ENCODE assay signal across 12 cellular contexts in the genomic region with DNA sequence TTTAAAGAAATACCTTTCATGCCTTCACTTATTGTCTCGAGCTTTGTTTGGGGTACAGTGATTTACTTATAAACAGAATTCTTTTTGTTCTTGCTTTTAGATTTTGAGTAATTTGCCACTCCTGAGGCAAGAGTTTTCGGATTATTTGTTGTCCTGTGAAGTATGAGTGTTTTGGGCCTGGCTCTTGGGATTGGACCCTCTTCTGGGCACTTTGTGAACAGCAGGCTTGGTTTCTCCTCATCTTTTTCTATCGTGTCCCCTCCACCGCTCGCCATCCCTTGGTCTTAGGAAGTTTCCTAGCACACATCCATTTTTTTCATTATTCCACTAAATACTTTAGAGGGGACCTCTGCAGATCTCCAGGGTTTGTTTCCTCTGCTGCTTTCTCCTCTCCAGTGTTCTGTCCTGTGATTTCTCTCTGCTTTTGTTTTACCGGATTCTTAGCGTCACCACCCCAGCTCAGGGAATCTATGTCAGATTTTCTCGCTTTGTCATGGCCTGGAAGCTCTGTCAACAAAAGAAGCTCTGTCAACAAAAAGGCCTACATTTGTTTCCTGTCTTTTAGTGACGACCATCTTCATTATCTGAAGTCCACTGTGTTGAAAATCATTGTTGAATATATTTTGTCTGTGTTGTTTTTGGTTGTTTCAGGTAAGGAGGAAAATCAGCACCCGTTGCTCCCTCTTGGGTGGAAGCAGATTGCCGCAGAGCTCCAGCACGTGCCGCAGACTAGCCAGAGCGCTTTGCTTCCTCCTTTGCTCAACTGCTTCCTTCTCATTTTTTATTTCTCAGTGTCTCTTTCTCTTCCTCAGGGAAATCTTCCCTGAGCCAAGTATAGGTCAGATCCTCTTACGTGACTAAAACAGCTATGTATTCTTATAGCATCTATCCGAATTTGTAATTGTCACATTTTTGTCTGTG. TPM values are rescaled to one million over a fixed set of nuclear protein-coding genes. Genes with fewer than 3 reads are reported as not detected.
DNase-seq lines count a peak whose midpoint lies in the region; TF ChIP-seq lines count a peak whose summit lies in the region.
"Had no signal": no experiment of that assay in that cellular context is flagged by ENCODE, and none has a peak within 500 bp of the region (broad histone marks: within the 10 kb centered on the region; RNA-seq: fewer than 3 reads in every experiment).

No MANE protein-coding gene starts in this region.

- no peaks in the 10 kb centered on the region for H3K4me1 Mint-ChIP-seq in activated T-helper 1 cell treated with anti-CD3 and anti-CD28 coated beads, Interleukin-12 subunit alpha, Interleukin-12 subunit beta, Interleukin-2, Interleukin-4 antibody, amounts not matched to agents 30 ng/mL and 10 ng/mL and 1 ng/mL, durations not matched to agents 14 hours and 24 hours and 36 hours (ENCODE audit: low read depth)
- H3K4me1 Mint-ChIP-seq in immature natural killer cell (no peaks in the 10 kb centered on the region), Calu3 (ENCODE audit: low read depth, unreplicated experiment) (no peaks in the 10 kb centered on the region)

- DNase-seq in Daoy (ENCODE audit: low read depth) = peak; percentile 4
- peak; percentile 17 to 31 for DNase-seq in Kasumi-1 (lab: John Stamatoyannopoulos, UW)
- DNase-seq in brain microvascular endothelial cell = peak; percentile 7
- peak; percentile 21 for DNase-seq in medulla oblongata (ENCODE audit: extremely low spot score)
- DNase-seq in activated T-helper 1 cell treated with anti-CD3 and anti-CD28 coated beads, Interleukin-12 subunit alpha, Interleukin-12 subunit beta, Interleukin-2, Interleukin-4 antibody, amounts not matched to agents 30 ng/mL and 10 ng/mL and 1 ng/mL, durations not matched to agents 14 hours and 24 hours and 36 hours (ENCODE audit: low spot score) = no peak
- DNase-seq in immature natural killer cell = no peak
- no peak for DNase-seq in Calu3
- no peak for DNase-seq in HCEC 1CT
- DNase-seq: activated CD4-positive, CD25-positive, alpha-beta regulatory T cell; NCI-H1092 treated with DMSO at 0.1 percent for 48 hours had no signal

- TF ChIP-seq CTCF in brain microvascular endothelial cell (IDR thresholded peaks at IDR 0.05; ENCODE audit: low read depth, low read length, missing control alignments) (peak; percentile 63), Calu3 (IDR thresholded peaks at IDR 0.05; ENCODE audit: unreplicated experiment) (no peak)

- no peaks in the 10 kb centered on the region for H3K36me3 ChIP-seq in brain microvascular endothelial cell (replicated peaks)

- CTCF ChIA-PET in Calu3 (lab: Charles Lee) = no interaction called here

- H3K27ac Mint-ChIP-seq in activated T-helper 1 cell treated with anti-CD3 and anti-CD28 coated beads, Interleukin-12 subunit alpha, Interleukin-12 subunit beta, Interleukin-2, Interleukin-4 antibody, amounts not matched to agents 30 ng/mL and 10 ng/mL and 1 ng/mL, durations not matched to agents 14 hours and 24 hours and 36 hours = no peak overlapping the region
- H3K27ac Mint-ChIP-seq in immature natural killer cell = no peak overlapping the region
- no peak overlapping the region for H3K27ac Mint-ChIP-seq in Calu3 (ENCODE audit: unreplicated experiment)
- H3K27ac Mint-ChIP-seq: activated naive CD8-positive, alpha-beta T cell had no signal

- peaks cover 41% of the 10 kb centered on the region for H3K27me3 Mint-ChIP-seq in activated T-helper 1 cell treated with anti-CD3 and anti-CD28 coated beads, Interleukin-12 subunit alpha, Interleukin-12 subunit beta, Interleukin-2, Interleukin-4 antibody, amounts not matched to agents 30 ng/mL and 10 ng/mL and 1 ng/mL, durations not matched to agents 14 hours and 24 hours and 36 hours (ENCODE audit: insufficient read depth)
- H3K27me3 Mint-ChIP-seq in immature natural killer cell (ENCODE audit: low read depth in 3 of 3) (peaks cover 3 to 7% (median 5%) of the 10 kb centered on the region in 3 donors), Calu3 (ENCODE audit: unreplicated experiment) (peaks cover 89% of the 10 kb centered on the region)

- no peak overlapping the region for H3K4me3 Mint-ChIP-seq in activated T-helper 1 cell treated with anti-CD3 and anti-CD28 coated beads, Interleukin-12 subunit alpha, Interleukin-12 subunit beta, Interleukin-2, Interleukin-4 antibody, amounts not matched to agents 30 ng/mL and 10 ng/mL and 1 ng/mL, durations not matched to agents 14 hours and 24 hours and 36 hours
- H3K4me3 Mint-ChIP-seq in immature natural killer cell (no peak overlapping the region), Calu3 (ENCODE audit: low read depth, unreplicated experiment) (no peak overlapping the region)
- H3K4me3 Mint-ChIP-seq: activated naive CD8-positive, alpha-beta T cell had no signal

- no peaks in the 10 kb centered on the region for H3K36me3 Mint-ChIP-seq in activated T-helper 1 cell treated with anti-CD3 and anti-CD28 coated beads, Interleukin-12 subunit alpha, Interleukin-12 subunit beta, Interleukin-2, Interleukin-4 antibody, amounts not matched to agents 30 ng/mL and 10 ng/mL and 1 ng/mL, durations not matched to agents 14 hours and 24 hours and 36 hours (ENCODE audit: low read depth)
- H3K36me3 Mint-ChIP-seq in immature natural killer cell (no peaks in the 10 kb centered on the region), Calu3 (ENCODE audit: insufficient read depth, unreplicated experiment) (no peaks in the 10 kb centered on the region)
- H3K36me3 Mint-ChIP-seq: activated naive CD8-positive, alpha-beta T cell had no signal

- H3K27ac ChIP-seq in brain microvascular endothelial cell = no peak overlapping the region

- no peaks in the 10 kb centered on the region for H3K9me3 Mint-ChIP-seq in activated T-helper 1 cell treated with anti-CD3 and anti-CD28 coated beads, Interleukin-12 subunit alpha, Interleukin-12 subunit beta, Interleukin-2, Interleukin-4 antibody, amounts not matched to agents 30 ng/mL and 10 ng/mL and 1 ng/mL, durations not matched to agents 14 hours and 24 hours and 36 hours
- H3K9me3 Mint-ChIP-seq in immature natural killer cell (peaks cover 0 to 5% (median 0%) of the 10 kb centered on the region in 6 donors), Calu3 (ENCODE audit: low read depth, unreplicated experiment) (no peaks in the 10 kb centered on the region)

- in situ Hi-C loops in brain microvascular endothelial cell (cut with HindIII; ENCODE audit: low pct_ligation_motif_present, low sequenced_read_pairs) = no loop called here

- BruUV-seq in Calu3 (replicated peaks; lab: Mats Ljungman, UMichigan) = no TSS peak

- peaks cover 2% of the 10 kb centered on the region for H3K27me3 ChIP-seq in brain microvascular endothelial cell (replicated peaks)

- intact Hi-C loops in activated T-helper 1 cell treated with anti-CD3 and anti-CD28 coated beads, Interleukin-12 subunit alpha, Interleukin-12 subunit beta, Interleukin-2, Interleukin-4 antibody, amounts not matched to agents 30 ng/mL and 10 ng/mL and 1 ng/mL, durations not matched to agents 14 hours and 24 hours and 36 hours (cut with micrococcal nuclease) = no loop called here
- intact Hi-C loops in Calu3 (cut with micrococcal nuclease; ENCODE audit: unreplicated experiment) = no loop called here

- no peak overlapping the region for H3K4me3 ChIP-seq in brain microvascular endothelial cell (ENCODE audit: low read depth, low read length)
- H3K4me3 ChIP-seq: GM12878 had no signal

RNA-seq across cellular contexts. Expression of a gene that starts 27.8 kb away (rescaled TPM):
- total RNA-seq in Daoy (2014; rRNA removed; shearing (Covaris generic)) = not detected in 2 replicates
- total RNA-seq in activated T-helper 1 cell treated with anti-CD3 and anti-CD28 coated beads, Interleukin-12 subunit alpha, Interleukin-12 subunit beta, Interleukin-2, Interleukin-4 antibody, amounts not matched to agents 30 ng/mL and 10 ng/mL and 1 ng/mL, durations not matched to agents 14 hours and 24 hours and 36 hours = not detected in 2 replicates
- not detected for polyA plus RNA-seq in immature natural killer cell
- total RNA-seq in Calu3 (2022) = not detected in 2 replicates
- total RNA-seq: GM12878 had no signal
- polyA plus RNA-seq: GM12878 had no signal

Comparison
In these comparisons a context has a peak if more than half of its experiments do, and no peak if none do; other contexts are left out.
1. DNase-seq: peak in Daoy (single experiment), Kasumi-1 (2 of 2), brain microvascular endothelial cell (single experiment) and medulla oblongata (single experiment); none in activated T-helper 1 cell treated with anti-CD3 and anti-CD28 coated beads, Interleukin-12 subunit alpha, Interleukin-12 subunit beta, Interleukin-2, Interleukin-4 antibody, amounts not matched to agents 30 ng/mL and 10 ng/mL and 1 ng/mL, durations not matched to agents 14 hours and 24 hours and 36 hours (single experiment), immature natural killer cell (0 of 3), Calu3 (single experiment) and HCEC 1CT (single experiment).